Comparison of ENCODE assay signal across 9 cellular contexts in the genomic region with DNA sequence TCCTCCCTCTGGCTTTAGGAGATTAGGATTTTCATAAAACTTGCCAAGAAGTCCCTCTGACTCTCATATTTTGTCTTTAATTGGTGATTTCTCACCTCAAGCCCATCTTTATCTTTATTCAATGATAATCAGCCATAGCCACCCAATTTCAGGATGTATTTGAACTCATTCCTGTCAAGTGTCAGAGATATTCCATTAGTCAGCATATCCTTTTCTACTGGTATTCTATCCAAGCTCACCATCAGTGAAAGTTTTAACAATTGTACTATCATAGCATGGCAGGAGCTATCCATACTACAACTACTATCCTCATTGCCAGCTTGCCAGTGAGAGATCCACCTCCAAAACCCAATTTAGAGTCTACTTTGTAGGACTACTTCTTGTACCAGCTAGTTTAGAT.
"Had no signal": no experiment of that assay in that cellular context is flagged by ENCODE, and none has a peak within 500 bp of the region (broad histone marks: within the 10 kb centered on the region; RNA-seq: fewer than 3 reads in every experiment).

No MANE protein-coding gene starts in this region.

- H3K9ac ChIP-seq: GM23248 had no signal

- H3K36me3 Mint-ChIP-seq: IgD-negative memory B cell had no signal

- H3K9me3 ChIP-seq: HAP-1 had no signal

- H3K4me1 ChIP-seq: HAP-1 had no signal

- H2AFZ ChIP-seq: GM23248 had no signal

- H3K27me3 Mint-ChIP-seq: IgD-negative memory B cell had no signal

- H3K27ac Mint-ChIP-seq: HFFc6, IgD-negative memory B cell had no signal

- H3K36me3 ChIP-seq: HAP-1 had no signal

- H3K4me3 ChIP-seq: GM23248, HAP-1 had no signal

- H3K9me3 Mint-ChIP-seq: HFFc6 had no signal

- DNase-seq: GM23248, GOT3, H7, KG1 had no signal

- H3K4me3 Mint-ChIP-seq: HFFc6, IgD-negative memory B cell had no signal

- H3K27ac ChIP-seq: GM23248, HL-60 had no signal

- ATAC-seq: HCT116 had no signal
